In genomic region chr2:2653221-2653620, GRCh38 we compare ENCODE assay signal across 27 cellular contexts.
"Had no signal": no experiment of that assay in that cellular context is flagged by ENCODE, and none has a peak within 500 bp of the region (broad histone marks: within the 10 kb centered on the region; RNA-seq: fewer than 3 reads in every experiment).

No MANE protein-coding gene starts in this region.

- H3K27me3 Mint-ChIP-seq: activated CD4-positive, alpha-beta memory T cell treated with anti-CD3 and anti-CD28 coated beads for 36 hours; activated naive CD8-positive, alpha-beta T cell treated with anti-CD3 and anti-CD28 coated beads for 36 hours had no signal

- DNase-seq: activated CD4-positive, alpha-beta memory T cell treated with anti-CD3 and anti-CD28 coated beads for 36 hours; activated CD4-positive, alpha-beta T cell treated with anti-CD3 and anti-CD28 coated beads, Interleukin-2, amount 10 ng/mL, durations not matched to agents 24 days and 14 days; activated CD4-positive, CD25-positive, alpha-beta regulatory T cell treated with anti-CD3 and anti-CD28 coated beads, Interleukin-2, amount 50 U/mL, for 72 hours; activated CD8-positive, alpha-beta memory T cell treated with anti-CD3 and anti-CD28 coated beads, Interleukin-2, amount 50 U/mL, for 4 hours; activated effector memory CD4-positive, alpha-beta T cell treated with anti-CD3 and anti-CD28 coated beads, Interleukin-2, amount 50 U/mL, for 16 hours; activated naive CD4-positive, alpha-beta T cell treated with anti-CD3 and anti-CD28 coated beads for 36 hours; activated naive CD8-positive, alpha-beta T cell treated with anti-CD3 and anti-CD28 coated beads for 36 hours; activated T-cell treated with anti-CD3 and anti-CD28 coated beads, Interleukin-2, amount 50 U/mL, for 1 hour; aorta; body of pancreas; dermis blood vessel endothelial cell; effector CD4-positive, alpha-beta T cell; foreskin melanocyte; heart right ventricle; kidney glomerular epithelial cell; left ventricle myocardium inferior; naive B cell; ovary; psoas muscle; stimulated activated CD4-positive, alpha-beta T cell treated with anti-CD3 and anti-CD28 coated beads, Interleukin-2, amount 100 ng/mL, for 48 hours; stimulated activated naive CD4-positive, alpha-beta T cell treated with Interleukin-2 at 50 U/mL for 16 hours; transverse colon had no signal

- H3K36me3 Mint-ChIP-seq: activated CD4-positive, alpha-beta memory T cell treated with anti-CD3 and anti-CD28 coated beads for 36 hours; mesothelial cell of epicardium had no signal

- H3K27ac Mint-ChIP-seq: activated CD4-positive, alpha-beta memory T cell treated with anti-CD3 and anti-CD28 coated beads for 36 hours; activated CD4-positive, alpha-beta T cell treated with anti-CD3 and anti-CD28 coated beads, Interleukin-2, amount 10 ng/mL, durations not matched to agents 24 days and 14 days; activated naive CD4-positive, alpha-beta T cell treated with anti-CD3 and anti-CD28 coated beads for 36 hours; activated naive CD8-positive, alpha-beta T cell treated with anti-CD3 and anti-CD28 coated beads for 36 hours; activated T-helper 1 cell treated with anti-CD3 and anti-CD28 coated beads, Interleukin-12 subunit alpha, Interleukin-12 subunit beta, Interleukin-2, Interleukin-4 antibody, amounts not matched to agents 30 ng/mL and 10 ng/mL and 1 ng/mL, durations not matched to agents 14 hours and 24 hours and 36 hours; mesothelial cell of epicardium had no signal

- H3K27ac ChIP-seq: adrenal gland, body of pancreas, esophagus muscularis mucosa, heart right ventricle, left ventricle myocardium inferior, ovary, psoas muscle, transverse colon had no signal

- H3K4me1 Mint-ChIP-seq: activated CD4-positive, alpha-beta T cell treated with anti-CD3 and anti-CD28 coated beads, Interleukin-2, amount 10 ng/mL, durations not matched to agents 24 days and 14 days; naive B cell had no signal

- H3K4me3 ChIP-seq: adrenal gland, body of pancreas, esophagus muscularis mucosa, heart right ventricle, left ventricle myocardium inferior, lung, ovary, psoas muscle, transverse colon had no signal

- H3K4me3 Mint-ChIP-seq: activated CD4-positive, alpha-beta memory T cell treated with anti-CD3 and anti-CD28 coated beads for 36 hours; activated CD4-positive, alpha-beta T cell treated with anti-CD3 and anti-CD28 coated beads, Interleukin-2, amount 10 ng/mL, durations not matched to agents 24 days and 14 days; activated naive CD4-positive, alpha-beta T cell treated with anti-CD3 and anti-CD28 coated beads for 36 hours; activated naive CD8-positive, alpha-beta T cell treated with anti-CD3 and anti-CD28 coated beads for 36 hours; activated T-helper 1 cell treated with anti-CD3 and anti-CD28 coated beads, Interleukin-12 subunit alpha, Interleukin-12 subunit beta, Interleukin-2, Interleukin-4 antibody, amounts not matched to agents 30 ng/mL and 10 ng/mL and 1 ng/mL, durations not matched to agents 14 hours and 24 hours and 36 hours; mesothelial cell of epicardium; naive B cell had no signal

- H3K27me3 ChIP-seq: adrenal gland, body of pancreas, esophagus muscularis mucosa, ovary, transverse colon had no signal

- H3K4me1 ChIP-seq: body of pancreas, psoas muscle had no signal

- H3K9me3 Mint-ChIP-seq: mesothelial cell of epicardium had no signal

- H3K36me3 ChIP-seq: adrenal gland, esophagus muscularis mucosa, heart right ventricle, left ventricle myocardium inferior, ovary, transverse colon had no signal

- ATAC-seq: body of pancreas, heart right ventricle, psoas muscle had no signal
